ENCODE assay signal across 8 cellular contexts in genomic region chr2:241703128-241703604, GRCh38.
DNase-seq lines count a peak whose midpoint lies in the region; FAIRE-seq lines count a peak whose summit lies in the region.

No MANE protein-coding gene starts in this region.

- no peak for FAIRE-seq in RCC 7860 (lab: Jason Lieb, UNC)

- H3K27ac Mint-ChIP-seq in activated naive CD8-positive, alpha-beta T cell, result peak overlapping the region; percentile 88

- peak overlapping the region; percentile 89 for H3K4me3 Mint-ChIP-seq in activated naive CD8-positive, alpha-beta T cell

- H3K27me3 Mint-ChIP-seq in activated naive CD8-positive, alpha-beta T cell, result no peaks in the 10 kb centered on the region

- H3K36me3 Mint-ChIP-seq in activated naive CD8-positive, alpha-beta T cell, result peaks cover 7% of the 10 kb centered on the region

- peak overlapping the region; percentile 58 for H3K27ac ChIP-seq in substantia nigra (ENCODE audit: low read depth, low read length, poor library complexity, severe bottlenecking)

- peaks cover 25% of the 10 kb centered on the region for H3K4me1 Mint-ChIP-seq in activated naive CD8-positive, alpha-beta T cell (ENCODE audit: low read depth)

- H3K9me3 ChIP-seq in iPS-18c (ENCODE audit: control insufficient read depth, insufficient read depth, low read length), result no peaks in the 10 kb centered on the region

- peak overlapping the region; percentile 95 for H3K4me3 ChIP-seq in iPS-18c (ENCODE audit: insufficient read depth, low read depth, low read length)

- DNase-seq in AG08395 (ENCODE audit: low spot score) (peak; percentile 43), HCEC 1CT (peak; percentile 4), substantia nigra (lab: John Stamatoyannopoulos, UW) (peak in 5 of 49 donors; percentile 14 to 62 (median 40)), NCI-H2081 treated with DMSO at 0.1 percent for 48 hours (lab: John Stamatoyannopoulos, UW) (no peak), NCI-H1930 (lab: John Stamatoyannopoulos, UW) (no peak), RCC 7860 (ENCODE audit: low spot score) (no peak)

- H3K9me3 Mint-ChIP-seq in activated naive CD8-positive, alpha-beta T cell (ENCODE audit: low read depth), result no peaks in the 10 kb centered on the region

Comparison
In these comparisons a context has a peak if more than half of its experiments do, and no peak if none do; other contexts are left out.
1. DNase-seq: peak in AG08395 (single experiment) and HCEC 1CT (single experiment); none in NCI-H2081 treated with DMSO at 0.1 percent for 48 hours (single experiment), NCI-H1930 (0 of 2) and RCC 7860 (single experiment).